In genomic region chr1:166271151-166271538, GRCh38 we compare ENCODE assay signal across 6 cellular contexts.
"Had no signal": no experiment of that assay in that cellular context is flagged by ENCODE, and none has a peak within 500 bp of the region (broad histone marks: within the 10 kb centered on the region; RNA-seq: fewer than 3 reads in every experiment).

No MANE protein-coding gene starts in this region.

- H3K27me3 Mint-ChIP-seq: IgD-negative memory B cell had no signal

- DNase-seq: IMR-90, KBM-7 had no signal

- H3K4me3 ChIP-seq: K562 had no signal

- H3K27ac Mint-ChIP-seq: IgD-negative memory B cell had no signal

- H3K4me3 Mint-ChIP-seq: IgD-negative memory B cell had no signal

- H3K4me1 Mint-ChIP-seq: IgD-negative memory B cell had no signal

- H3K27ac ChIP-seq: HL-60 had no signal

- ATAC-seq: HepG2, K562 had no signal
